ENCODE assay signal across 17 cellular contexts in the genomic region with DNA sequence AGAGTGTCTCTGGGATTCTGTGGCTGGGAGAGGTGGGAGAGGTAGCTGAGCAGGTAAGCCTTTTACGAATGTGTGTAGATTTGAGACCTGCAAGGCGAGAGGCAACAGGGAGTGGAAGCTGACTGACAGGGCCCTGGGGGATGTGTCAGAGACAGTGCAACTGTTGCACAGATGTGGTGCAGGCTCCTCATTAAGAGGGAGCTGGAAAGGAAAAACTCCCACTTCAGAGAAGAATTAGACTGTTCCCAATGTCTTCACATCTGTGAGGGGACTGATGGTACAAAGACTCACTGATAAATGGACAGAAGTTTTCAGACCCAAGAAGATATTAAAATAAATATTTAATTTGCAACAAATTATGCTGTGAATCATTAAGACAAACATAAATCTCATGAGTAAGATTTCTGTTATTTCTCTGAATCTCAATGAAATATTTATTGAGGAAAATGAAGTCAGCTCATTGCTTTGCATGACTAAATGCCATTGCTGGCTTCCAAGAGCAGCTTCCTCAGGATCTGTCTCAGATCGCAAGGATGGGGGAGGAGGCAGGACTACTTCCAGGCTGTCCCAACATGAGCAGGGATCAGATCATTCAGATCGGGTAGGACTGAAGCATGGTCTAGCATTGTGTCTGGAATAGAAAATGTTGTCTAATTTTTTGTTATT.
DNase-seq lines count a peak whose midpoint lies in the region; ATAC-seq and TF ChIP-seq lines count a peak whose summit lies in the region.
"Had no signal": no experiment of that assay in that cellular context is flagged by ENCODE, and none has a peak within 500 bp of the region (broad histone marks: within the 10 kb centered on the region; RNA-seq: fewer than 3 reads in every experiment).

No MANE protein-coding gene starts in this region.

- H3K4me1 Mint-ChIP-seq in chondrocyte (ENCODE audit: low read depth) (peaks cover 49% of the 10 kb centered on the region), mesothelial cell of epicardium (peaks cover 22% of the 10 kb centered on the region)
- H3K4me1 Mint-ChIP-seq: activated naive CD8-positive, alpha-beta T cell treated with anti-CD3 and anti-CD28 coated beads for 36 hours; CD4-positive, alpha-beta memory T cell; IgD-negative memory B cell had no signal

- peak; percentile 62 for DNase-seq in Daoy (ENCODE audit: low read depth)
- peak; percentile 40 for DNase-seq in NCI-H1694 treated with DMSO at 0.1 percent for 48 hours (lab: John Stamatoyannopoulos, UW)
- no peak for DNase-seq in chondrocyte (ENCODE audit: low spot score)
- no peak for DNase-seq in mesothelial cell of epicardium (ENCODE audit: low spot score in 2 of 2, unreplicated experiment in 2 of 2)
- no peak for DNase-seq in MV-4-11 (lab: John Stamatoyannopoulos, UW)
- DNase-seq: activated naive CD8-positive, alpha-beta T cell treated with anti-CD3 and anti-CD28 coated beads for 36 hours; CD4-positive, alpha-beta memory T cell; GOT3; heart right ventricle; NCI-H2081; ovary; stimulated activated naive CD4-positive, alpha-beta T cell; T-helper 2 cell had no signal

- TF ChIP-seq CTCF in chondrocyte (IDR thresholded peaks at IDR 0.05), result no peak
- TF ChIP-seq CTCF in mesothelial cell of epicardium (IDR thresholded peaks at IDR 0.05; ENCODE audit: unreplicated experiment), result no peak

- no peaks in the 10 kb centered on the region for H3K27me3 Mint-ChIP-seq in chondrocyte (ENCODE audit: low read depth)
- peaks cover 15% of the 10 kb centered on the region for H3K27me3 Mint-ChIP-seq in mesothelial cell of epicardium (ENCODE audit: low read depth)

- H3K9me3 Mint-ChIP-seq in chondrocyte (ENCODE audit: low read depth), result no peaks in the 10 kb centered on the region
- peaks cover 4% of the 10 kb centered on the region for H3K9me3 Mint-ChIP-seq in mesothelial cell of epicardium
- H3K9me3 Mint-ChIP-seq: activated naive CD8-positive, alpha-beta T cell treated with anti-CD3 and anti-CD28 coated beads for 36 hours; IgD-negative memory B cell had no signal

- ATAC-seq in HG02870 (IDR thresholded peaks at IDR 0.05; ENCODE audit: unreplicated experiment), result no peak
- ATAC-seq in GM18867 (IDR thresholded peaks at IDR 0.05; ENCODE audit: unreplicated experiment), result no peak
- ATAC-seq in HG02981 (IDR thresholded peaks at IDR 0.05; ENCODE audit: unreplicated experiment), result no peak

- no peak overlapping the region for H3K4me3 Mint-ChIP-seq in chondrocyte (ENCODE audit: unreplicated experiment)
- H3K4me3 Mint-ChIP-seq in mesothelial cell of epicardium, result no peak overlapping the region
- H3K4me3 Mint-ChIP-seq: activated naive CD8-positive, alpha-beta T cell treated with anti-CD3 and anti-CD28 coated beads for 36 hours; CD4-positive, alpha-beta memory T cell; IgD-negative memory B cell had no signal

- H3K36me3 Mint-ChIP-seq in chondrocyte (ENCODE audit: low read depth), result no peaks in the 10 kb centered on the region
- peaks cover 3% of the 10 kb centered on the region for H3K36me3 Mint-ChIP-seq in mesothelial cell of epicardium
- H3K36me3 Mint-ChIP-seq: activated naive CD8-positive, alpha-beta T cell treated with anti-CD3 and anti-CD28 coated beads for 36 hours; CD4-positive, alpha-beta memory T cell; IgD-negative memory B cell had no signal

- H3K27ac Mint-ChIP-seq in chondrocyte (ENCODE audit: unreplicated experiment) (peak overlapping the region; percentile 83), mesothelial cell of epicardium (peak overlapping the region; percentile 2)
- H3K27ac Mint-ChIP-seq: activated naive CD8-positive, alpha-beta T cell treated with anti-CD3 and anti-CD28 coated beads for 36 hours; CD4-positive, alpha-beta memory T cell; IgD-negative memory B cell had no signal

Comparison
In these comparisons a context has a peak if more than half of its experiments do, and no peak if none do; other contexts are left out.
1. DNase-seq: peak in Daoy (single experiment) and NCI-H1694 treated with DMSO at 0.1 percent for 48 hours (single experiment); none in chondrocyte (single experiment), mesothelial cell of epicardium (0 of 2) and MV-4-11 (single experiment).